ENCODE assay signal across 1 cellular context in genomic region chr1:243977104-243977503, GRCh38.
TF ChIP-seq lines count a peak whose summit lies in the region.

No MANE protein-coding gene starts in this region.

TF ChIP-seq in GM12878, 131 proteins besides CTCF, POLR2A, EP300 and RAD21:
- TF ChIP-seq RUNX3 (IDR thresholded peaks at IDR 0.05; ENCODE audit: low read length) (peak; percentile 21; the same call in 1 of the 2 replicates), PML (IDR thresholded peaks at IDR 0.05; ENCODE audit: low read length) (no peak)
TF ChIP-seq in GM12878: peak in this region for 1.
